Comparison of ENCODE assay signal across 1 cellular context in the genomic region with DNA sequence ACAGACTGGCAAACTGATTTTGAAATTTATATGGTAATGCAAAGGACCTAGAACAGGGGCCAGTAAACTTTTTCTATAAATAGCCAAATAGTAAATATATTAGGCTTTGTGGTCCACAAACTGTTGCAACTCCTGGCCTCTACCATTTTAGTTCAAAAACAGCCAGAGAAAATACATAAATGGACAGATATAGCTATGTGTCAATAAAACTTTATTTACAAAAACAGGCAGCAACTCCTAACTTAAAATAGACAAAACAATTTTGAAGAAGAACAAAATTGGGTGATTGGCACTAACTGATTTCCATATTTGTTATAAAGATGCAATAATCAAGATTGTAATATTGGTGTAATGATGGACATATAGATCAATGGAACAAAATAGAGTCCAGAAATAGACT.
A peak's percentile ranks its signal among the peaks of the same experiment; 100 is the strongest.
TF ChIP-seq lines count a peak whose summit lies in the region.

No MANE protein-coding gene starts in this region.

TF ChIP-seq in K562, 482 proteins besides CTCF, POLR2A, EP300 and RAD21:
- no peak for TF ChIP-seq ZNF174 (CRISPR knock-in tag; IDR thresholded peaks at IDR 0.05)
- no peak for TF ChIP-seq CEBPG (CRISPR knock-in tag; IDR thresholded peaks at IDR 0.05)
- TF ChIP-seq CEBPG (tag; conservative IDR thresholded peaks at IDR 0.05 in 1 of 2, IDR thresholded peaks at IDR 0.05 in 1 of 2), result no peak
- TF ChIP-seq ZNF146 (CRISPR knock-in tag; IDR thresholded peaks at IDR 0.05; ENCODE audit: unreplicated experiment), result no peak
- TF ChIP-seq TCF7L2 (IDR thresholded peaks at IDR 0.05; ENCODE audit: low read depth, low read length), result no peak
- TF ChIP-seq ZNF197 (CRISPR knock-in tag; IDR thresholded peaks at IDR 0.05; ENCODE audit: low read depth), result no peak
- TF ChIP-seq, protein P1, sequence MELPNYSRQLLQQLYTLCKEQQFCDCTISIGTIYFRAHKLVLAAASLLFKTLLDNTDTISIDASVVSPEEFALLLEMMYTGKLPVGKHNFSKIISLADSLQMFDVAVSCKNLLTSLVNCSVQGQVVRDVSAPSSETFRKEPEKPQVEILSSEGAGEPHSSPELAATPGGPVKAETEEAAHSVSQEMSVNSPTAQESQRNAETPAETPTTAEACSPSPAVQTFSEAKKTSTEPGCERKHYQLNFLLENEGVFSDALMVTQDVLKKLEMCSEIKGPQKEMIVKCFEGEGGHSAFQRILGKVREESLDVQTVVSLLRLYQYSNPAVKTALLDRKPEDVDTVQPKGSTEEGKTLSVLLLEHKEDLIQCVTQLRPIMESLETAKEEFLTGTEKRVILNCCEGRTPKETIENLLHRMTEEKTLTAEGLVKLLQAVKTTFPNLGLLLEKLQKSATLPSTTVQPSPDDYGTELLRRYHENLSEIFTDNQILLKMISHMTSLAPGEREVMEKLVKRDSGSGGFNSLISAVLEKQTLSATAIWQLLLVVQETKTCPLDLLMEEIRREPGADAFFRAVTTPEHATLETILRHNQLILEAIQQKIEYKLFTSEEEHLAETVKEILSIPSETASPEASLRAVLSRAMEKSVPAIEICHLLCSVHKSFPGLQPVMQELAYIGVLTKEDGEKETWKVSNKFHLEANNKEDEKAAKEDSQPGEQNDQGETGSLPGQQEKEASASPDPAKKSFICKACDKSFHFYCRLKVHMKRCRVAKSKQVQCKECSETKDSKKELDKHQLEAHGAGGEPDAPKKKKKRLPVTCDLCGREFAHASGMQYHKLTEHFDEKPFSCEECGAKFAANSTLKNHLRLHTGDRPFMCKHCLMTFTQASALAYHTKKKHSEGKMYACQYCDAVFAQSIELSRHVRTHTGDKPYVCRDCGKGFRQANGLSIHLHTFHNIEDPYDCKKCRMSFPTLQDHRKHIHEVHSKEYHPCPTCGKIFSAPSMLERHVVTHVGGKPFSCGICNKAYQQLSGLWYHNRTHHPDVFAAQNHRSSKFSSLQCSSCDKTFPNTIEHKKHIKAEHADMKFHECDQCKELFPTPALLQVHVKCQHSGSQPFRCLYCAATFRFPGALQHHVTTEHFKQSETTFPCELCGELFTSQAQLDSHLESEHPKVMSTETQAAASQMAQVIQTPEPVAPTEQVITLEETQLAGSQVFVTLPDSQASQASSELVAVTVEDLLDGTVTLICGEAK (IDR thresholded peaks at IDR 0.05), result peak; percentile 94
- TF ChIP-seq, protein P1 (CRISPR knock-in tag; IDR thresholded peaks at IDR 0.05), result peak; percentile 88
TF ChIP-seq in K562: peak in this region for 1.
